ENCODE assay signal across 23 cellular contexts in the genomic region with DNA sequence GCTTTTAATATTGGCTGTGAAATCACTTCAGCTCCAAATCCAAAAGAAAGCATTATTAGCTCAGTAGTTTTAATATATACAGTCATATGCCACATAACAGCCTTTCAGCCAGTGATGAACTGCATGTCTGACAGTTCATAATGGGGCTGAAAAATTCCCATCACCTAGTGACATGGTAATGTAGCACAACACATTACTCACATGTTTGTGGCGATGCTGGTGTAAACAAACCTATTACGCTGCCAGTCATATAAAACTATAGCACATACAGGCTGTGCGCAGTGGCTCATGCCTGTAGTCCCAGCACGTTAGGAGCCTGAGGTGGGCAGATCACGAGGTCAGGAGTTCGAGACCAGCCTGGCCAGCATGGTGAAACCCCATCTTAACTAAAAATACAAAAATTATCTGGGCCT.
A peak's percentile ranks its signal among the peaks of the same experiment; 100 is the strongest.
DNase-seq lines count a peak whose midpoint lies in the region; ATAC-seq and TF ChIP-seq lines count a peak whose summit lies in the region.
"Had no signal": no experiment of that assay in that cellular context is flagged by ENCODE, and none has a peak within 500 bp of the region (broad histone marks: within the 10 kb centered on the region; RNA-seq: fewer than 3 reads in every experiment).

No MANE protein-coding gene starts in this region.

- in situ Hi-C loops in Caki2 (cut with HindIII; ENCODE audit: low pct_unique_long_range_greater_than_20kb, low sequenced_read_pairs) = no loop called here

- H3K4me3 ChIP-seq in fibroblast of villous mesenchyme (ENCODE audit: low read depth, low read length) = no peak overlapping the region
- H3K4me3 ChIP-seq: body of pancreas, dorsolateral prefrontal cortex, esophagus muscularis mucosa, lower lobe of right lung, psoas muscle, stomach, uterus had no signal

- H3K36me3 Mint-ChIP-seq in activated CD4-positive, alpha-beta T cell treated with anti-CD3 and anti-CD28 coated beads for 36 hours (ENCODE audit: low read depth) = peaks cover 13% of the 10 kb centered on the region

- no peak for TF ChIP-seq CTCF in fibroblast of villous mesenchyme (IDR thresholded peaks at IDR 0.05; ENCODE audit: insufficient read depth, low read depth, low read length)

- ATAC-seq in activated CD4-positive, alpha-beta T cell treated with anti-CD3 and anti-CD28 coated beads for 36 hours = peak; percentile 81
- ATAC-seq: body of pancreas, lower lobe of right lung, psoas muscle, Right ventricle myocardium inferior had no signal

- no peak overlapping the region for H3K4me3 Mint-ChIP-seq in activated CD4-positive, alpha-beta T cell treated with anti-CD3 and anti-CD28 coated beads for 36 hours
- H3K4me3 Mint-ChIP-seq: immature natural killer cell, nephron progenitor cell had no signal

- POLR2A ChIA-PET in activated CD4-positive, alpha-beta T cell treated with anti-CD3 and anti-CD28 coated beads for 36 hours (lab: Charles Lee) = interaction anchor here (0.5 to 1.5 kb wide), 3 partner anchors 14 to 118 kb away, joined by 5 to 10 read pairs (median 8); no protein-coding TSS in a partner anchor

- H3K9me3 Mint-ChIP-seq in activated CD4-positive, alpha-beta T cell treated with anti-CD3 and anti-CD28 coated beads for 36 hours (ENCODE audit: low read depth) = no peaks in the 10 kb centered on the region
- H3K9me3 Mint-ChIP-seq: immature natural killer cell, nephron progenitor cell had no signal

- H3K27me3 Mint-ChIP-seq in activated CD4-positive, alpha-beta T cell treated with anti-CD3 and anti-CD28 coated beads for 36 hours = no peaks in the 10 kb centered on the region

- peak; percentile 34 for DNase-seq in activated CD4-positive, alpha-beta T cell treated with anti-CD3 and anti-CD28 coated beads for 36 hours
- DNase-seq in activated CD4-positive, alpha-beta T cell treated with anti-CD3 and anti-CD28 coated beads, Interleukin-2, amount 50 U/mL, for 4 hours = no peak
- DNase-seq in Caki2 (ENCODE audit: low read depth) (peak; percentile 33), RKO (ENCODE audit: low spot score) (peak; percentile 29), fibroblast of villous mesenchyme (ENCODE audit: low read depth) (peak; percentile 96), GF-D8 (lab: John Stamatoyannopoulos, UW) (no peak)
- DNase-seq in activated naive CD4-positive, alpha-beta T cell treated with Interleukin-2 at 50 U/mL for 16 hours = no peak
- no peak for DNase-seq in effector CD8-positive, alpha-beta T cell (lab: John Stamatoyannopoulos, UW)
- DNase-seq: activated naive CD4-positive, alpha-beta T cell; body of pancreas; dorsolateral prefrontal cortex; head of caudate nucleus; immature natural killer cell; lower lobe of right lung; NCI-H226; nephron progenitor cell; psoas muscle; stimulated activated CD4-positive, alpha-beta T cell treated with anti-CD3 and anti-CD28 coated beads, Interleukin-15, amount 100 ng/mL, for 24 hours; stomach; T-helper 9 cell; uterus had no signal

- no peak overlapping the region for H3K27ac Mint-ChIP-seq in activated CD4-positive, alpha-beta T cell treated with anti-CD3 and anti-CD28 coated beads for 36 hours
- H3K27ac Mint-ChIP-seq: immature natural killer cell, nephron progenitor cell had no signal

- peaks cover 34% of the 10 kb centered on the region for H3K4me1 Mint-ChIP-seq in activated CD4-positive, alpha-beta T cell treated with anti-CD3 and anti-CD28 coated beads for 36 hours
- H3K4me1 Mint-ChIP-seq: nephron progenitor cell had no signal

- intact Hi-C loops in activated CD4-positive, alpha-beta T cell treated with anti-CD3 and anti-CD28 coated beads for 36 hours (cut with DNase I, micrococcal nuclease) = no loop called here

- CTCF ChIA-PET in activated CD4-positive, alpha-beta T cell treated with anti-CD3 and anti-CD28 coated beads for 36 hours (lab: Charles Lee) = interaction anchor here (0.5 to 1.0 kb wide), 3 partner anchors 14 to 25 kb away, joined by 3 to 5 read pairs (median 4); no protein-coding TSS in a partner anchor

Comparison
In these comparisons a context has a peak if more than half of its experiments do, and no peak if none do; other contexts are left out.
1. DNase-seq: peak in activated CD4-positive, alpha-beta T cell treated with anti-CD3 and anti-CD28 coated beads for 36 hours (single experiment), Caki2 (single experiment), RKO (single experiment) and fibroblast of villous mesenchyme (single experiment); none in activated CD4-positive, alpha-beta T cell treated with anti-CD3 and anti-CD28 coated beads, Interleukin-2, amount 50 U/mL, for 4 hours (0 of 2), activated naive CD4-positive, alpha-beta T cell treated with Interleukin-2 at 50 U/mL for 16 hours (single experiment), effector CD8-positive, alpha-beta T cell (single experiment) and GF-D8 (single experiment).